ENCODE assay signal across 18 cellular contexts in genomic region chr10:84478155-84478554, GRCh38.
DNase-seq lines count a peak whose midpoint lies in the region; ATAC-seq and TF ChIP-seq lines count a peak whose summit lies in the region.
"Had no signal": no experiment of that assay in that cellular context is flagged by ENCODE, and none has a peak within 500 bp of the region (broad histone marks: within the 10 kb centered on the region; RNA-seq: fewer than 3 reads in every experiment).

No MANE protein-coding gene starts in this region.

- H3K36me3 ChIP-seq in Caco-2 (ENCODE audit: control insufficient read depth, insufficient read depth, low read length) (no peaks in the 10 kb centered on the region), gastrocnemius medialis (peaks cover 0 to 8% of the 10 kb centered on the region in 2 donors)
- H3K36me3 ChIP-seq: BE2C had no signal

- CTCF ChIA-PET in Caco-2 (lab: Charles Lee): no interaction called here

- H3K9me3 ChIP-seq in Caco-2 (no peaks in the 10 kb centered on the region), gastrocnemius medialis (no peaks in the 10 kb centered on the region)
- H3K9me3 ChIP-seq: A549, BE2C had no signal

- H3K4me1 ChIP-seq in Caco-2: peaks cover 5% of the 10 kb centered on the region; the same call in 1 of the 2 replicates
- no peaks in the 10 kb centered on the region for H3K4me1 ChIP-seq in gastrocnemius medialis
- H3K4me1 ChIP-seq: A549, BE2C had no signal

- H3K4me1 Mint-ChIP-seq in Caco-2 (ENCODE audit: low read depth, unreplicated experiment): no peaks in the 10 kb centered on the region

- no peak for DNase-seq in Caco-2
- peak; percentile 47 for DNase-seq in OCI-M1 (lab: John Stamatoyannopoulos, UW)
- peak; percentile 54 for DNase-seq in dermis blood vessel endothelial cell
- DNase-seq in lung microvascular endothelial cell (ENCODE audit: low read depth in 2 of 2): peak; percentile 8 to 65
- no peak for DNase-seq in effector CD8-positive, alpha-beta T cell (lab: John Stamatoyannopoulos, UW)
- DNase-seq in gastrocnemius medialis: no peak
- no peak for DNase-seq in T-helper 9 cell
- DNase-seq in stimulated activated CD4-positive, alpha-beta T cell treated with anti-CD3 and anti-CD28 coated beads, Interleukin-12 subunit alpha, Interleukin-12 subunit beta, amount 100 ng/mL, for 4 hours: no peak
- DNase-seq: activated naive CD4-positive, alpha-beta T cell treated with anti-CD3 and anti-CD28 coated beads, Interleukin-2, amount 50 U/mL, for 16 hours; BE2C; hippocampal formation; NCI-H1092 treated with DMSO at 0.1 percent for 48 hours; NCI-H2029; NCI-H446; T-cell had no signal

- H3K4me3 ChIP-seq in Caco-2 (ENCODE audit: low read depth, low read length) (no peak overlapping the region), gastrocnemius medialis (no peak overlapping the region)
- H3K4me3 ChIP-seq: A549, PC-9 had no signal

- H3K27ac Mint-ChIP-seq in Caco-2 (ENCODE audit: unreplicated experiment): peak overlapping the region; percentile 18
- H3K27ac Mint-ChIP-seq: T-cell had no signal

- TF ChIP-seq POLR2A in gastrocnemius medialis (IDR thresholded peaks at IDR 0.05): no peak

- POLR2A ChIA-PET in Caco-2 (lab: Charles Lee): no interaction called here

- no peak overlapping the region for H3K27ac ChIP-seq in gastrocnemius medialis
- H3K27ac ChIP-seq: A549, PC-9 had no signal

- H3K27me3 Mint-ChIP-seq in Caco-2 (ENCODE audit: insufficient read depth, unreplicated experiment): no peaks in the 10 kb centered on the region
- H3K27me3 Mint-ChIP-seq: T-cell, type B pancreatic cell had no signal

- no peaks in the 10 kb centered on the region for H3K27me3 ChIP-seq in Caco-2 (replicated peaks; ENCODE audit: control insufficient read depth, insufficient read depth, low read length)
- no peaks in the 10 kb centered on the region for H3K27me3 ChIP-seq in gastrocnemius medialis
- H3K27me3 ChIP-seq: BE2C had no signal

- ATAC-seq in gastrocnemius medialis: no peak
- ATAC-seq: A549, T-cell had no signal

- BruUV-seq in Caco-2 (replicated peaks; lab: Mats Ljungman, UMichigan): no TSS peak

- TF ChIP-seq CTCF in Caco-2 (IDR thresholded peaks at IDR 0.05; ENCODE audit: insufficient read depth in 1 of 2, low read depth in 1 of 2, low read length in 1 of 2, severe bottlenecking in 1 of 2, unreplicated experiment in 1 of 2) (no peak), gastrocnemius medialis (IDR thresholded peaks at IDR 0.05 in 4 of 5, conservative IDR thresholded peaks at IDR 0.05 in 1 of 5) (no peak)

- in situ Hi-C loops in gastrocnemius medialis (cut with MboI; ENCODE audit: low sequenced_read_pairs in 4 of 4): no loop called here

- H3K36me3 Mint-ChIP-seq in Caco-2 (ENCODE audit: insufficient read depth, unreplicated experiment): peaks cover 5% of the 10 kb centered on the region

- H3K4me3 Mint-ChIP-seq in Caco-2 (ENCODE audit: unreplicated experiment): no peak overlapping the region
- H3K4me3 Mint-ChIP-seq: T-cell had no signal

- intact Hi-C loops in Caco-2 (cut with micrococcal nuclease; ENCODE audit: unreplicated experiment): no loop called here
- intact Hi-C loops in gastrocnemius medialis (cut with DNase I; ENCODE audit: low total_unique reads): no loop called here

- no peaks in the 10 kb centered on the region for H3K9me3 Mint-ChIP-seq in Caco-2 (ENCODE audit: unreplicated experiment)
- H3K9me3 Mint-ChIP-seq: T-cell, type B pancreatic cell had no signal

Comparison
In these comparisons a context has a peak if more than half of its experiments do, and no peak if none do; other contexts are left out.
1. DNase-seq: peak in OCI-M1 (single experiment), dermis blood vessel endothelial cell (single experiment) and lung microvascular endothelial cell (2 of 2); none in Caco-2 (0 of 2), effector CD8-positive, alpha-beta T cell (single experiment), gastrocnemius medialis (0 of 2), T-helper 9 cell (single experiment) and stimulated activated CD4-positive, alpha-beta T cell treated with anti-CD3 and anti-CD28 coated beads, Interleukin-12 subunit alpha, Interleukin-12 subunit beta, amount 100 ng/mL, for 4 hours (single experiment).